In the genomic region with DNA sequence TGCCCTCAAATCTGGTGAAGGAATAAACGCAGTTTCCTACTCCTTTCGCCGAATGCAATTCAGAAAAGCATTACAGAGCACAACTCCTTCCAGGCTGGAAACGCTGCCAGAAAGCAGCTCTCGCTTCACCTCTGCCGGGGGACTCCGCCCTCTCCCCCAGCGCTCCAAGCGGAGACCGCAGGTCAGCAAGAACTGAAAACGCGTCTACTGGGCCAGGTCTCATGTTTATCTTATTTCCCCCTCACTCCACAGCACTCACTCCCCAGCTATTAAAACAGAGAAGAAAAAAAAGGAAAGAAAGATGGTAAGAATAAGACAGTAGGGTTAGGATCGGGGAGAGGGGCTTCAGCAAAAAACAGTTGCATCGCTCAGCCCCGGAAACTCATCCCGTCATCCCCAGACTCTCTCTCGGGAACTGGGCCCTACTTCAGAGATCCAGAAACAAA, we compare ENCODE assay signal across 8 cellular contexts. TPM values are rescaled to one million over a fixed set of nuclear protein-coding genes. Genes with fewer than 3 reads are reported as not detected.
DNase-seq lines count a peak whose midpoint lies in the region; ATAC-seq lines count a peak whose summit lies in the region.

No MANE protein-coding gene starts in this region.

- DNase-seq in AG08395 (ENCODE audit: low spot score) (peak; percentile 71), NCI-H526 (lab: John Stamatoyannopoulos, UW) (peak; percentile 12 to 70), dedifferentiated amniotic fluid mesenchymal stem cell (ENCODE audit: extremely low spot score) (peak; percentile 54), left lobe of liver (ENCODE audit: low spot score) (peak; percentile 79)
- DNase-seq in activated CD4-positive, alpha-beta T cell treated with anti-CD3 and anti-CD28 coated beads, Interleukin-2, amount 50 U/mL, for 1 hour, result peak; percentile 54
- DNase-seq in stimulated activated CD4-positive, alpha-beta T cell treated with anti-CD3 and anti-CD28 coated beads, Interleukin-2, amount 100 ng/mL, for 48 hours, result peak; percentile 48 to 54

- peak; percentile 33 for ATAC-seq in GM19043 (IDR thresholded peaks at IDR 0.05; ENCODE audit: low read depth, unreplicated experiment)
- peak; percentile 34 for ATAC-seq in HG03432 (IDR thresholded peaks at IDR 0.05; ENCODE audit: unreplicated experiment)
- ATAC-seq in left lobe of liver, result peak; percentile 47

RNA-seq across cellular contexts. Expression of a gene that starts 0.8 kb away (rescaled TPM):
- total RNA-seq in left lobe of liver, result 22.2 TPM

Comparison
In these comparisons a context has a peak if more than half of its experiments do, and no peak if none do; other contexts are left out.
1. Peak in every context shown above with its lines: DNase-seq and ATAC-seq.